In the genomic region with DNA sequence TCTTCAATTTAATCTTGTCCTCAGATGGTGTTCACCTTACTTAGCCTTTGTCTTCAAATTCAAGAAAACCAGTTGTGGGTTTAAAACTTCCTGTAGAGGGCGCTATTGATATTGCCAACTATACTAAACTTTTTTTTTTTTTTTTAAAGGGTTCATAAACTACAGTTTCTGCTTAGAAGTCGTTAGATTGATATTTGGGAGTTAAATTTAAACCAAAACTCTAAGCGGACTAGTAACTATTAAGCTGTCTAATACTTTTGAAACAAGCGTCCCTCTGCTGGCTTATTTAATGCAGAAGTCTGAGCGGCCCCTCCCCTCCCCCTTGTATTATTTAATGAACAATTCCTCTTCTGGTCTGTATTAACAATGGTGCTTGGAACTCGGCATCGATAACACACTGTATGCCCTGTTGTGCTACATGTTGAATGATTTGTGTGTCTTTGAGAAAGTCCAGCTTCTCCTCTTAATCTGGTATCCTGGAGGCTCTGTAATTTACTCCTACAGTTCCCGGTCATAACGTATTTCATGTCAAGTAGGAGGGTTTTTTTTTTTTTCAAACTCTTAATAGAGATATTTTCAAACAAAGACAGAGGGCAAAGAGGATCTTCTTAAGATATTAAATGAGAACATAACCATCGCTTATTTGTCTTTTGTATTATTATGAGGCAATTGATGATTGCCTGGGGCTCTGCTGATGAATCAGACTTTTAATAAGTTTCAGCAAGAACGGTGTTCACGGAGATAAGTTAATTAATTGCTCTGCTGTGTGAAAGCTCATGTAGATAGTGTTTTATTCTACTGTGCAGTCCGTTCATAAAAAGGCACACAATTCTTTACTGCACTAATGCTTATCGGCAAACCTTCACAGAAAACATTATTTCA, we compare ENCODE assay signal across 1 cellular context.
TF ChIP-seq lines count a peak whose summit lies in the region.

No MANE protein-coding gene starts in this region.

TF ChIP-seq in GM23338, 12 proteins besides CTCF, POLR2A, EP300 and RAD21 (continued from another document):
- TF ChIP-seq, protein P1, sequence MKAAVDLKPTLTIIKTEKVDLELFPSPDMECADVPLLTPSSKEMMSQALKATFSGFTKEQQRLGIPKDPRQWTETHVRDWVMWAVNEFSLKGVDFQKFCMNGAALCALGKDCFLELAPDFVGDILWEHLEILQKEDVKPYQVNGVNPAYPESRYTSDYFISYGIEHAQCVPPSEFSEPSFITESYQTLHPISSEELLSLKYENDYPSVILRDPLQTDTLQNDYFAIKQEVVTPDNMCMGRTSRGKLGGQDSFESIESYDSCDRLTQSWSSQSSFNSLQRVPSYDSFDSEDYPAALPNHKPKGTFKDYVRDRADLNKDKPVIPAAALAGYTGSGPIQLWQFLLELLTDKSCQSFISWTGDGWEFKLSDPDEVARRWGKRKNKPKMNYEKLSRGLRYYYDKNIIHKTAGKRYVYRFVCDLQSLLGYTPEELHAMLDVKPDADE (IDR thresholded peaks at IDR 0.05) = no peak
- TF ChIP-seq EZH2phosphoT487 (IDR thresholded peaks at IDR 0.05; ENCODE audit: unreplicated experiment) (no peak), POLR2AphosphoS5 (IDR thresholded peaks at IDR 0.05; ENCODE audit: low read depth) (no peak), ZNF114 (CRISPR knock-in tag; IDR thresholded peaks at IDR 0.05) (no peak), STAT1 (IDR thresholded peaks at IDR 0.05; ENCODE audit: unreplicated experiment) (no peak)
